9 cellular contexts compared by ENCODE assay signal in the genomic region with DNA sequence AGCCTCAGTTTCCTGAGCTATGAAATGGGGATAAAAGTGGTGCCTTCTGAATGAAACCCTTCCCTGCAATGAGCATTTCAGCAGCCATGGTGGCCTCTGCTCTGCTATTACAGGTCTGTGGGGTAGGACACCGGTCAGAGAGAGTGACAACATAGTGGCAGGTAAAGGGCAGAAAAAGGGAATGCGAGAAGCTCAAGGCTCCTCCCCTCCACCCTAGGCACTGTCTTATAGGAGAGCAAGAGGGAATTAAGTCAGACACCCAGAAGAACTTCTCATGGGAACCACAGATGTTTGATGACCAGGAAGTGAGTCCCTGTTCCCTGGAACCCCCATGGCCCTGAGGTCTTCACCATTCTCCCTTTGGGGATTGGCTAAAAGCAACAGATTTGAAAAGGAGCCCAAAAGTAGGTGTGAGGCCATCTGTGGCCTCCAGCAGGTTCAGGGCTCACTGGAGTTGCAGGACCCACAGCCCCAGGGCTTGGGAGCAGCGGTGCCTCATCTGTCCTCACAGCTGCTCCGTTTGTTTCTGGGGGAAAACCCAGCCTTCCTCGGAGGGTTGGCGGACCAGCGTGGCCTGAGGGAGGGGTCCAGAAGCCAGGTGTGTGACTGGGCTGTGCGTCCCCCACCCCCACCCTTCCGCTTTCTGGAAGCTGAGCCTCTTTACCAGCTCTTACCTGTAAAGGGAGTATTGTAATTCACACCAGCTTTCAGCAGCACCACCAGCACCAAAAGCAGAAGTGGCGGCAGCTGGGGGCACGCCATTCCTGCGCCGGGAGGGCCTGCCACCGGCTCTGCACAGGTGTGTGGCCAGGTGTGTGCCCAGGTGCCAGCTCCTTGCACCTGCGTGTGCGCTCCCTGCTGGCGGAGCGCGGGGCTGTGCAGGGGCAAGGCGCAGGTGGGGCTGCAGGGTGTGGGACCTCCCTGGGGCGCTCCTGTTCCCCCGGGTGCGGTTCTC. TPM values are rescaled to one million over a fixed set of nuclear protein-coding genes. Genes with fewer than 3 reads are reported as not detected.
DNase-seq lines count a peak whose midpoint lies in the region; FAIRE-seq and TF ChIP-seq lines count a peak whose summit lies in the region.
"Had no signal": no experiment of that assay in that cellular context is flagged by ENCODE, and none has a peak within 500 bp of the region (broad histone marks: within the 10 kb centered on the region; RNA-seq: fewer than 3 reads in every experiment).

No MANE protein-coding gene starts in this region.

- no peaks in the 10 kb centered on the region for H4K20me1 ChIP-seq in astrocyte (ENCODE audit: insufficient read depth, low read length)

- no peak for FAIRE-seq in astrocyte (lab: Jason Lieb, UNC)

- H3K4me2 ChIP-seq in astrocyte (ENCODE audit: low read length), result no peak overlapping the region

- no peak for TF ChIP-seq CTCF in astrocyte (IDR thresholded peaks at IDR 0.05; ENCODE audit: insufficient read depth, low read depth, low read length)

- H3K4me1 ChIP-seq in ES-I3 (ENCODE audit: insufficient read depth, low read length), result peaks cover 5% of the 10 kb centered on the region; the same call in 1 of the 2 replicates
- H3K4me1 ChIP-seq in astrocyte (ENCODE audit: insufficient read depth, low read length), result no peaks in the 10 kb centered on the region
- H3K4me1 ChIP-seq in mucosa of stomach (ENCODE audit: control insufficient read depth, insufficient read depth, low read length), result peaks cover 32% of the 10 kb centered on the region
- H3K4me1 ChIP-seq: left ventricle myocardium inferior had no signal

- H3K36me3 Mint-ChIP-seq in astrocyte (ENCODE audit: low read depth, unreplicated experiment), result no peaks in the 10 kb centered on the region
- H3K36me3 Mint-ChIP-seq in T-helper 2 cell treated with Interferon-gamma antibody and Interleukin-4, amounts not matched to agents 5 μg/mL and 100 μg/mL, for 36 hours (ENCODE audit: low read depth), result no peaks in the 10 kb centered on the region

- no peak overlapping the region for H2AFZ ChIP-seq in astrocyte (ENCODE audit: low read depth, low read length)

- H3K27me3 Mint-ChIP-seq in astrocyte (ENCODE audit: low read depth, unreplicated experiment), result peaks cover 36% of the 10 kb centered on the region
- H3K27me3 Mint-ChIP-seq in T-helper 2 cell treated with Interferon-gamma antibody and Interleukin-4, amounts not matched to agents 5 μg/mL and 100 μg/mL, for 36 hours (ENCODE audit: low read depth), result peaks cover 14% of the 10 kb centered on the region

- H3K79me2 ChIP-seq in astrocyte (ENCODE audit: insufficient read depth, low read length), result no peaks in the 10 kb centered on the region

- H3K9me3 ChIP-seq in ES-I3 (ENCODE audit: control insufficient read depth, insufficient read depth, low read length) (no peaks in the 10 kb centered on the region), astrocyte (ENCODE audit: insufficient read depth, low read depth, low read length) (peaks cover 4% of the 10 kb centered on the region), mucosa of stomach (ENCODE audit: control insufficient read depth, low read length) (no peaks in the 10 kb centered on the region), MG63 (no peaks in the 10 kb centered on the region)

- H3K36me3 ChIP-seq in ES-I3 (ENCODE audit: insufficient read depth, low read length) (no peaks in the 10 kb centered on the region), astrocyte (ENCODE audit: insufficient read depth, low read length) (no peaks in the 10 kb centered on the region), mucosa of stomach (ENCODE audit: control insufficient read depth, insufficient read depth, low read length) (no peaks in the 10 kb centered on the region), MG63 (no peaks in the 10 kb centered on the region)
- H3K36me3 ChIP-seq: left ventricle myocardium inferior had no signal

- H3K27ac Mint-ChIP-seq in astrocyte (ENCODE audit: unreplicated experiment), result no peak overlapping the region
- no peak overlapping the region for H3K27ac Mint-ChIP-seq in T-helper 2 cell treated with Interferon-gamma antibody and Interleukin-4, amounts not matched to agents 5 μg/mL and 100 μg/mL, for 36 hours

- peaks cover 1% of the 10 kb centered on the region for H3K4me1 Mint-ChIP-seq in astrocyte (ENCODE audit: low read depth, unreplicated experiment)
- H3K4me1 Mint-ChIP-seq in T-helper 2 cell treated with Interferon-gamma antibody and Interleukin-4, amounts not matched to agents 5 μg/mL and 100 μg/mL, for 36 hours (ENCODE audit: low read depth), result peaks cover 4% of the 10 kb centered on the region

- H3K27me3 ChIP-seq in astrocyte (ENCODE audit: insufficient read depth, low read length) (peaks cover 13% of the 10 kb centered on the region), mucosa of stomach (ENCODE audit: control insufficient read depth, insufficient read depth, low read length) (no peaks in the 10 kb centered on the region), MG63 (no peaks in the 10 kb centered on the region)

- DNase-seq in LoVo (ENCODE audit: low spot score) (peak; percentile 54), astrocyte (ENCODE audit: low read depth) (no peak), amygdala (lab: John Stamatoyannopoulos, UW) (no peak), MG63 (no peak)
- no peak for DNase-seq in T-helper 2 cell treated with Interferon-gamma antibody and Interleukin-4, amounts not matched to agents 5 μg/mL and 100 μg/mL, for 36 hours (ENCODE audit: low spot score)
- no peak for DNase-seq in activated T-cell treated with anti-CD3 and anti-CD28 coated beads, Interleukin-2, amount 50 U/mL, for 48 hours
- DNase-seq: left ventricle myocardium inferior had no signal

- H3K9ac ChIP-seq in ES-I3 (ENCODE audit: low read depth, low read length) (peak overlapping the region; percentile 16; the same call in 1 of the 2 replicates), astrocyte (ENCODE audit: low read length) (no peak overlapping the region), mucosa of stomach (ENCODE audit: low read length) (peak overlapping the region; percentile 80)

- H3K27ac ChIP-seq in astrocyte (ENCODE audit: low read depth, low read length), result no peak overlapping the region
- H3K27ac ChIP-seq: left ventricle myocardium inferior had no signal

- H3K9me3 Mint-ChIP-seq in astrocyte (ENCODE audit: unreplicated experiment), result no peaks in the 10 kb centered on the region
- no peaks in the 10 kb centered on the region for H3K9me3 Mint-ChIP-seq in T-helper 2 cell treated with Interferon-gamma antibody and Interleukin-4, amounts not matched to agents 5 μg/mL and 100 μg/mL, for 36 hours

- H3K4me3 ChIP-seq in astrocyte (ENCODE audit: insufficient read depth, low read depth, low read length), result no peak overlapping the region
- H3K4me3 ChIP-seq in mucosa of stomach (ENCODE audit: low read length), result peak overlapping the region; percentile 39
- no peak overlapping the region for H3K4me3 ChIP-seq in MG63
- H3K4me3 ChIP-seq: left ventricle myocardium inferior had no signal

- H3K4me3 Mint-ChIP-seq in astrocyte (ENCODE audit: unreplicated experiment), result peak overlapping the region; percentile 50
- H3K4me3 Mint-ChIP-seq in T-helper 2 cell treated with Interferon-gamma antibody and Interleukin-4, amounts not matched to agents 5 μg/mL and 100 μg/mL, for 36 hours, result no peak overlapping the region

RNA-seq across cellular contexts. Expression of gene IQCN, which starts 19.4 kb away (rescaled TPM):
- total RNA-seq in astrocyte, result 1.3 and 1.7 TPM in 2 replicates
- 0.03 and 0.05 TPM in 2 replicates for total RNA-seq in MG63 (2014; rRNA removed; shearing (Covaris generic); ENCODE audit: low replicate concordance)

RNA-seq across cellular contexts. Expression of gene JUND, which starts 26.6 kb away (rescaled TPM):
- 151 and 161 TPM in 2 replicates for total RNA-seq in astrocyte
- 85.7 and 102 TPM in 2 replicates for total RNA-seq in MG63 (2014; rRNA removed; shearing (Covaris generic); ENCODE audit: low replicate concordance)

RNA-seq across cellular contexts. Expression of gene PDE4C, which starts 28.6 kb away (rescaled TPM):
- 0.64 and 0.70 TPM in 2 replicates for total RNA-seq in astrocyte
- total RNA-seq in MG63 (2014; rRNA removed; shearing (Covaris generic); ENCODE audit: low replicate concordance), result not detected in 2 replicates

RNA-seq across cellular contexts. Expression of gene RAB3A, which starts 51.0 kb away (rescaled TPM):
- 6.6 and 7.5 TPM in 2 replicates for total RNA-seq in astrocyte
- total RNA-seq in MG63 (2014; rRNA removed; shearing (Covaris generic); ENCODE audit: low replicate concordance), result 0.99 TPM in 1 of 2 replicates, not detected in the other
